In genomic region chr10:60270426-60270825, GRCh38 we compare ENCODE assay signal across 29 cellular contexts.
DNase-seq lines count a peak whose midpoint lies in the region; ATAC-seq, FAIRE-seq and TF ChIP-seq lines count a peak whose summit lies in the region.
"Had no signal": no experiment of that assay in that cellular context is flagged by ENCODE, and none has a peak within 500 bp of the region (broad histone marks: within the 10 kb centered on the region; RNA-seq: fewer than 3 reads in every experiment).

No MANE protein-coding gene starts in this region.

- no peak overlapping the region for H3K4me3 ChIP-seq in epithelial cell of esophagus (ENCODE audit: low read length)
- H3K4me3 ChIP-seq in smooth muscle cell = no peak overlapping the region
- H3K4me3 ChIP-seq: lower lobe of right lung had no signal

- H3K27me3 ChIP-seq in smooth muscle cell (ENCODE audit: low read depth) = no peaks in the 10 kb centered on the region
- H3K27me3 ChIP-seq: brain microvascular endothelial cell had no signal

- H3K9ac ChIP-seq in smooth muscle cell (ENCODE audit: low read depth) = no peak overlapping the region

- in situ Hi-C loops in ACHN (cut with HindIII; ENCODE audit: low pct_ligation_motif_present, low pct_unique_long_range_greater_than_20kb, low sequenced_read_pairs) = no loop called here

- no peaks in the 10 kb centered on the region for H3K9me3 ChIP-seq in smooth muscle cell (replicated peaks; ENCODE audit: low read depth)
- H3K9me3 ChIP-seq: lower lobe of right lung had no signal

- 36% methylated on average over 1 of the region's 1 CpG for WGBS in smooth muscle cell (ENCODE audit: low lambda C conversion rate)

- FAIRE-seq in H54 (lab: Jason Lieb, UNC) = peak; percentile 60
- FAIRE-seq: H1, keratinocyte had no signal

- H3K36me3 ChIP-seq in smooth muscle cell (ENCODE audit: low read depth) = no peaks in the 10 kb centered on the region
- H3K36me3 ChIP-seq: brain microvascular endothelial cell, lower lobe of right lung had no signal

- no peak overlapping the region for H3K27ac ChIP-seq in RWPE1
- peak overlapping the region; percentile 70 for H3K27ac ChIP-seq in smooth muscle cell (ENCODE audit: low read depth)
- H3K27ac ChIP-seq: brain microvascular endothelial cell, lower lobe of right lung had no signal

- CTCF ChIA-PET in RWPE1 (lab: Yijun Ruan, JAX) = no interaction called here

- no peaks in the 10 kb centered on the region for H3F3A ChIP-seq in smooth muscle cell (ENCODE audit: low read depth)

- no peaks in the 10 kb centered on the region for H3K4me1 ChIP-seq in smooth muscle cell (ENCODE audit: low read depth)
- H3K4me1 ChIP-seq: lower lobe of right lung had no signal

- no peaks in the 10 kb centered on the region for H4K20me1 ChIP-seq in smooth muscle cell (ENCODE audit: low read depth)

- no peak for TF ChIP-seq CTCF in RWPE1 (conservative IDR thresholded peaks at IDR 0.05; ENCODE audit: low read depth)
- TF ChIP-seq CTCF in epithelial cell of esophagus (IDR thresholded peaks at IDR 0.05; ENCODE audit: insufficient read depth, low read depth, low read length, missing control alignments) = no peak
- TF ChIP-seq CTCF in smooth muscle cell (IDR thresholded peaks at IDR 0.05; ENCODE audit: borderline replicate concordance, insufficient read depth, poor library complexity, severe bottlenecking) = no peak

- no peak overlapping the region for H2AFZ ChIP-seq in smooth muscle cell (ENCODE audit: low read depth)

- no peaks in the 10 kb centered on the region for H3K79me2 ChIP-seq in smooth muscle cell (ENCODE audit: low read depth)

- DNase-seq in H54 (ENCODE audit: insufficient read length, low spot score) (no peak), RWPE1 (ENCODE audit: low spot score) (peak; percentile 4), epithelial cell of esophagus (ENCODE audit: low read depth) (peak; percentile 38), smooth muscle cell (lab: John Stamatoyannopoulos, UW; ENCODE audit: unreplicated experiment) (no peak), ACHN (no peak), NCI-H2029 (lab: John Stamatoyannopoulos, UW) (no peak)
- DNase-seq: activated CD4-positive, CD25-positive, alpha-beta regulatory T cell; activated CD8-positive, alpha-beta T cell treated with anti-CD3 and anti-CD28 coated beads, Interleukin-2, amount 10 ng/mL, durations not matched to agents 7 days and 5 days; activated effector memory CD4-positive, alpha-beta T cell treated with anti-CD3 and anti-CD28 coated beads, Interleukin-2, amount 50 U/mL, for 16 hours; activated naive CD8-positive, alpha-beta T cell treated with anti-CD3 and anti-CD28 coated beads, Interleukin-2, amount 10 ng/mL, durations not matched to agents 7 days and 5 days; activated T-cell treated with anti-CD3 and anti-CD28 coated beads for 4 hours; brain microvascular endothelial cell; CD4-positive, alpha-beta memory T cell; effector memory CD4-positive, alpha-beta T cell; Kasumi-1; lower lobe of right lung; NCI-H1092; NCI-H2029 treated with DMSO at 0.1 percent for 48 hours; NCI-H226; NCI-H748 treated with DMSO at 0.1 percent for 48 hours; posterior cingulate gyrus; Right ventricle myocardium superior; stimulated activated CD8-positive, alpha-beta memory T cell treated with anti-CD3 and anti-CD28 coated beads, Interleukin-4, amount 100 ng/mL, for 48 hours; trophoblast cell had no signal

- H3K4me2 ChIP-seq in smooth muscle cell = peak overlapping the region; percentile 64

- ATAC-seq in GM19324 (IDR thresholded peaks at IDR 0.05; ENCODE audit: low FRiP score, unreplicated experiment) = no peak
- ATAC-seq: activated CD8-positive, alpha-beta T cell treated with anti-CD3 and anti-CD28 coated beads, Interleukin-2, amount 10 ng/mL, durations not matched to agents 7 days and 5 days; esophagus mucosa; lower lobe of right lung; sciatic nerve had no signal

- no peak for TF ChIP-seq POLR2A in H54 (IDR thresholded peaks at IDR 0.05; ENCODE audit: low read depth, low read length)

- POLR2A ChIA-PET in RWPE1 (lab: Yijun Ruan, JAX; ENCODE audit: low non-redundant PET) = no interaction called here

Comparison
In these comparisons a context has a peak if more than half of its experiments do, and no peak if none do; other contexts are left out.
1. DNase-seq: peak in RWPE1 (single experiment) and epithelial cell of esophagus (single experiment); none in H54 (single experiment), smooth muscle cell (single experiment), ACHN (single experiment) and NCI-H2029 (single experiment).